Comparison of ENCODE assay signal across 1 cellular context in the genomic region with DNA sequence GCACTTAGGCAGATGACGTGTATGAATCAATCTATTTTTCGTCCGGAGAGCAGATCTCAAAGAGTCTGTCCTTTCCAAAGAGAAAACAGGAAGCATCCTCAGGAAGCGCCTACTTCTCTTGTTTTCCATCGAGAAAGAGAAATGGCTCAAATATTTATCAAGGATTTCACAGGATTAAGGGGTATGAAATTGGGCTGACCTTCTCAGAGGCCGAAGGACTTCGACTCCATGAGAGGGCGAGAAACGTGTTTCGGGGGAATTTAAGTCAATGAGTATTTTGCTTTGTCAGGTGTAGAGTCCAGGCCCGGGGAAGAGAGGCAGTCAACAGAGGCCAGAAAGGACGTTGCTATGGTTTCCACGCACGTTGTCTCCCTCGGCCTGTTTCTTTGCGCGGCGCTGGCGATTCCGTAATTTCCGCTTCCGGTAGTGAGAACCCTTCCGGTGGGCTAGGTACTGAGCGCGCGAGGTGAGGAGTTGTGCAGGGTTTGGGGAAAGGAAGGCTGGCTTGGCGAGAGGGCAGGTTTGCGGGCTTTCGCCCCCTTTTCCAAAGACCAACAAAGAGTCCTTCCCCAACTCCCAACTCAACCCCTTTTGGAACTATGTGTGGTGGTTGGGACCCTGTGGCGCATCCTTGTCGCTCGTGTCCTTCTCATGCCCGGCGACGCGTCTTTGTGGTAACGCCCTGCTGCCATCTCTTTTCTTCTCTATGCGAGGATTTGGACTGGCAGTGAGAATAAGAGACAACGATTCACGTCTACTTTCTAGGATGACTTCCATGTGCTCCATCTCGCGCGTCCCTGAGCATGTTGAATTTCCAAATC.
A peak's percentile ranks its signal among the peaks of the same experiment; 100 is the strongest.
TF ChIP-seq lines count a peak whose summit lies in the region.

A gene (plus strand): TSS at position 429 of the 821 bp plus-strand sequence. CDS start 506 bp downstream, outside the sequence.

TF ChIP-seq in K562, 482 proteins besides CTCF, POLR2A, EP300 and RAD21 (continued from another document and continues in another):
- TF ChIP-seq, protein P1, sequence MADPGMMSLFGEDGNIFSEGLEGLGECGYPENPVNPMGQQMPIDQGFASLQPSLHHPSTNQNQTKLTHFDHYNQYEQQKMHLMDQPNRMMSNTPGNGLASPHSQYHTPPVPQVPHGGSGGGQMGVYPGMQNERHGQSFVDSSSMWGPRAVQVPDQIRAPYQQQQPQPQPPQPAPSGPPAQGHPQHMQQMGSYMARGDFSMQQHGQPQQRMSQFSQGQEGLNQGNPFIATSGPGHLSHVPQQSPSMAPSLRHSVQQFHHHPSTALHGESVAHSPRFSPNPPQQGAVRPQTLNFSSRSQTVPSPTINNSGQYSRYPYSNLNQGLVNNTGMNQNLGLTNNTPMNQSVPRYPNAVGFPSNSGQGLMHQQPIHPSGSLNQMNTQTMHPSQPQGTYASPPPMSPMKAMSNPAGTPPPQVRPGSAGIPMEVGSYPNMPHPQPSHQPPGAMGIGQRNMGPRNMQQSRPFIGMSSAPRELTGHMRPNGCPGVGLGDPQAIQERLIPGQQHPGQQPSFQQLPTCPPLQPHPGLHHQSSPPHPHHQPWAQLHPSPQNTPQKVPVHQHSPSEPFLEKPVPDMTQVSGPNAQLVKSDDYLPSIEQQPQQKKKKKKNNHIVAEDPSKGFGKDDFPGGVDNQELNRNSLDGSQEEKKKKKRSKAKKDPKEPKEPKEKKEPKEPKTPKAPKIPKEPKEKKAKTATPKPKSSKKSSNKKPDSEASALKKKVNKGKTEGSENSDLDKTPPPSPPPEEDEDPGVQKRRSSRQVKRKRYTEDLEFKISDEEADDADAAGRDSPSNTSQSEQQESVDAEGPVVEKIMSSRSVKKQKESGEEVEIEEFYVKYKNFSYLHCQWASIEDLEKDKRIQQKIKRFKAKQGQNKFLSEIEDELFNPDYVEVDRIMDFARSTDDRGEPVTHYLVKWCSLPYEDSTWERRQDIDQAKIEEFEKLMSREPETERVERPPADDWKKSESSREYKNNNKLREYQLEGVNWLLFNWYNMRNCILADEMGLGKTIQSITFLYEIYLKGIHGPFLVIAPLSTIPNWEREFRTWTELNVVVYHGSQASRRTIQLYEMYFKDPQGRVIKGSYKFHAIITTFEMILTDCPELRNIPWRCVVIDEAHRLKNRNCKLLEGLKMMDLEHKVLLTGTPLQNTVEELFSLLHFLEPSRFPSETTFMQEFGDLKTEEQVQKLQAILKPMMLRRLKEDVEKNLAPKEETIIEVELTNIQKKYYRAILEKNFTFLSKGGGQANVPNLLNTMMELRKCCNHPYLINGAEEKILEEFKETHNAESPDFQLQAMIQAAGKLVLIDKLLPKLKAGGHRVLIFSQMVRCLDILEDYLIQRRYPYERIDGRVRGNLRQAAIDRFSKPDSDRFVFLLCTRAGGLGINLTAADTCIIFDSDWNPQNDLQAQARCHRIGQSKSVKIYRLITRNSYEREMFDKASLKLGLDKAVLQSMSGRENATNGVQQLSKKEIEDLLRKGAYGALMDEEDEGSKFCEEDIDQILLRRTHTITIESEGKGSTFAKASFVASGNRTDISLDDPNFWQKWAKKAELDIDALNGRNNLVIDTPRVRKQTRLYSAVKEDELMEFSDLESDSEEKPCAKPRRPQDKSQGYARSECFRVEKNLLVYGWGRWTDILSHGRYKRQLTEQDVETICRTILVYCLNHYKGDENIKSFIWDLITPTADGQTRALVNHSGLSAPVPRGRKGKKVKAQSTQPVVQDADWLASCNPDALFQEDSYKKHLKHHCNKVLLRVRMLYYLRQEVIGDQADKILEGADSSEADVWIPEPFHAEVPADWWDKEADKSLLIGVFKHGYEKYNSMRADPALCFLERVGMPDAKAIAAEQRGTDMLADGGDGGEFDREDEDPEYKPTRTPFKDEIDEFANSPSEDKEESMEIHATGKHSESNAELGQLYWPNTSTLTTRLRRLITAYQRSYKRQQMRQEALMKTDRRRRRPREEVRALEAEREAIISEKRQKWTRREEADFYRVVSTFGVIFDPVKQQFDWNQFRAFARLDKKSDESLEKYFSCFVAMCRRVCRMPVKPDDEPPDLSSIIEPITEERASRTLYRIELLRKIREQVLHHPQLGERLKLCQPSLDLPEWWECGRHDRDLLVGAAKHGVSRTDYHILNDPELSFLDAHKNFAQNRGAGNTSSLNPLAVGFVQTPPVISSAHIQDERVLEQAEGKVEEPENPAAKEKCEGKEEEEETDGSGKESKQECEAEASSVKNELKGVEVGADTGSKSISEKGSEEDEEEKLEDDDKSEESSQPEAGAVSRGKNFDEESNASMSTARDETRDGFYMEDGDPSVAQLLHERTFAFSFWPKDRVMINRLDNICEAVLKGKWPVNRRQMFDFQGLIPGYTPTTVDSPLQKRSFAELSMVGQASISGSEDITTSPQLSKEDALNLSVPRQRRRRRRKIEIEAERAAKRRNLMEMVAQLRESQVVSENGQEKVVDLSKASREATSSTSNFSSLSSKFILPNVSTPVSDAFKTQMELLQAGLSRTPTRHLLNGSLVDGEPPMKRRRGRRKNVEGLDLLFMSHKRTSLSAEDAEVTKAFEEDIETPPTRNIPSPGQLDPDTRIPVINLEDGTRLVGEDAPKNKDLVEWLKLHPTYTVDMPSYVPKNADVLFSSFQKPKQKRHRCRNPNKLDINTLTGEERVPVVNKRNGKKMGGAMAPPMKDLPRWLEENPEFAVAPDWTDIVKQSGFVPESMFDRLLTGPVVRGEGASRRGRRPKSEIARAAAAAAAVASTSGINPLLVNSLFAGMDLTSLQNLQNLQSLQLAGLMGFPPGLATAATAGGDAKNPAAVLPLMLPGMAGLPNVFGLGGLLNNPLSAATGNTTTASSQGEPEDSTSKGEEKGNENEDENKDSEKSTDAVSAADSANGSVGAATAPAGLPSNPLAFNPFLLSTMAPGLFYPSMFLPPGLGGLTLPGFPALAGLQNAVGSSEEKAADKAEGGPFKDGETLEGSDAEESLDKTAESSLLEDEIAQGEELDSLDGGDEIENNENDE (IDR thresholded peaks at IDR 0.05; ENCODE audit: low read depth, low read length): no peak
- TF ChIP-seq XRCC5 (IDR thresholded peaks at IDR 0.05; ENCODE audit: low read depth, low read length): no peak
- TF ChIP-seq, protein P2, sequence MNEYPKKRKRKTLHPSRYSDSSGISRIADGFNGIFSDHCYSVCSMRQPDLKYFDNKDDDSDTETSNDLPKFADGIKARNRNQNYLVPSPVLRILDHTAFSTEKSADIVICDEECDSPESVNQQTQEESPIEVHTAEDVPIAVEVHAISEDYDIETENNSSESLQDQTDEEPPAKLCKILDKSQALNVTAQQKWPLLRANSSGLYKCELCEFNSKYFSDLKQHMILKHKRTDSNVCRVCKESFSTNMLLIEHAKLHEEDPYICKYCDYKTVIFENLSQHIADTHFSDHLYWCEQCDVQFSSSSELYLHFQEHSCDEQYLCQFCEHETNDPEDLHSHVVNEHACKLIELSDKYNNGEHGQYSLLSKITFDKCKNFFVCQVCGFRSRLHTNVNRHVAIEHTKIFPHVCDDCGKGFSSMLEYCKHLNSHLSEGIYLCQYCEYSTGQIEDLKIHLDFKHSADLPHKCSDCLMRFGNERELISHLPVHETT (CRISPR knock-in tag; conservative IDR thresholded peaks at IDR 0.05 in 1 of 2, IDR thresholded peaks at IDR 0.05 in 1 of 2): peak in 1 of 2 experiments; percentile 64; a peak in 1 of 4 replicates
- TF ChIP-seq, protein P3, sequence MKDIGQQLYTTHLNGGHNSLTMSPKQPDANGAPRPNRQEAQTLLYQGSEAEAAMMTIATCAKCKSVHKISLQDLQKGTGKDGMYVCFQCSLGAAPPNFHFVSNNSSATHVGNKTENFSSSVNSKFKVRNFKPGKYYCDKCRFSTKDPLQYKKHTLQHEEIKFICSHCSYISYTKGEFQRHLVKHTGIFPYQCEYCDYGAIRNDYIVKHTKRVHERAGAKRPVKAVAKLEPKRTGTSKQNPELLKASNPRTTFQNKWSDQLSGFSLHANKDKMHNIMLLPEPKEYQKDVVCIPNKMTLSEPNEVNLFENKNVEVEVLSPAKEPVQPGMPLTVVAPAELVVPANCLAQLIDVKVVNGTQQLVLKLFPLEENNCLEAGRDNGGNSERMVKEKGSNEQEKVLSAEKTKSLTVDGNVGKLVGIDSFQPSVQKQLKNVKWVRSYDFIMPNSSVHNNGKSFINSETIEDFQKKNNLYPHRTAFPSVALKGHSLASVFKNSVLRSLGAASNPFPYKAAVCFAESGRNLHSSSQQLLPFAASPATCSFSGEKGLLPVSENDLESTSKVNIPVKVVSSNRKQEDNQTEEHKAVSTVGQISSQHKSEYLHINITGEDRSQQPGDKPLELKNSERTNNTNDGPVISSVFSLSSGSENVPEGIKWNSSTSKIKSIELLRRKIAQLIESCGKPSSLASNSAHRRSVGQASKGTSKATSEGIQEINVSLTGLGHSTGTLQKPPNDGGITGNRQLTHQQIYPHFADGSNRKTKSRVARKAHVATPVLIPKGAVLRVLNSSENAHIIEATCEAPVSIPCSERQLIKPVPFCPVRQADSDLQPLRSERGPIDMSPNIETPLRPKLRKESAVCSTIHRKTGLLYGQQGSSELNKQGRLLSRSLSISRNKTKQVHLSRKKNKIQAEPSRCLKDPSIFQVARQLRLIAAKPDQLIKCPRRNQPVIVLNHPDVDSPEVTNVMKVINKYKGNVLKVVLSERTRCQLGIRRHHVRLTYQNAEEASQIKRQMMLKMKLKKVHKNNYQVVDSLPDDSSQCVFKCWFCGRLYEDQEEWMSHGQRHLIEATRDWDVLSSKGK (CRISPR knock-in tag; IDR thresholded peaks at IDR 0.05): no peak
- TF ChIP-seq IFI16 (CRISPR knock-in tag; IDR thresholded peaks at IDR 0.05): no peak
- TF ChIP-seq PML (IDR thresholded peaks at IDR 0.05; ENCODE audit: low read length): peak; percentile 89
- peak; percentile 90 for TF ChIP-seq SIN3B (IDR thresholded peaks at IDR 0.05; ENCODE audit: low read depth)
- no peak for TF ChIP-seq MEF2A (IDR thresholded peaks at IDR 0.05; ENCODE audit: control insufficient read depth, low read depth, low read length)
- TF ChIP-seq, protein P4, sequence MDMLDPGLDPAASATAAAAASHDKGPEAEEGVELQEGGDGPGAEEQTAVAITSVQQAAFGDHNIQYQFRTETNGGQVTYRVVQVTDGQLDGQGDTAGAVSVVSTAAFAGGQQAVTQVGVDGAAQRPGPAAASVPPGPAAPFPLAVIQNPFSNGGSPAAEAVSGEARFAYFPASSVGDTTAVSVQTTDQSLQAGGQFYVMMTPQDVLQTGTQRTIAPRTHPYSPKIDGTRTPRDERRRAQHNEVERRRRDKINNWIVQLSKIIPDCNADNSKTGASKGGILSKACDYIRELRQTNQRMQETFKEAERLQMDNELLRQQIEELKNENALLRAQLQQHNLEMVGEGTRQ (CRISPR knock-in tag; IDR thresholded peaks at IDR 0.05): no peak
- TF ChIP-seq SMAD4 (CRISPR knock-in tag; conservative IDR thresholded peaks at IDR 0.05): 0 out of 2 replicates have a peak, but pooled peaks have one; percentile 25
- TF ChIP-seq MCM3 (IDR thresholded peaks at IDR 0.05): no peak
- TF ChIP-seq TAF1 (IDR thresholded peaks at IDR 0.05; ENCODE audit: control insufficient read depth, extremely low read depth, insufficient read depth, low read length, severe bottlenecking): peak; percentile 93
- TF ChIP-seq, protein P5, sequence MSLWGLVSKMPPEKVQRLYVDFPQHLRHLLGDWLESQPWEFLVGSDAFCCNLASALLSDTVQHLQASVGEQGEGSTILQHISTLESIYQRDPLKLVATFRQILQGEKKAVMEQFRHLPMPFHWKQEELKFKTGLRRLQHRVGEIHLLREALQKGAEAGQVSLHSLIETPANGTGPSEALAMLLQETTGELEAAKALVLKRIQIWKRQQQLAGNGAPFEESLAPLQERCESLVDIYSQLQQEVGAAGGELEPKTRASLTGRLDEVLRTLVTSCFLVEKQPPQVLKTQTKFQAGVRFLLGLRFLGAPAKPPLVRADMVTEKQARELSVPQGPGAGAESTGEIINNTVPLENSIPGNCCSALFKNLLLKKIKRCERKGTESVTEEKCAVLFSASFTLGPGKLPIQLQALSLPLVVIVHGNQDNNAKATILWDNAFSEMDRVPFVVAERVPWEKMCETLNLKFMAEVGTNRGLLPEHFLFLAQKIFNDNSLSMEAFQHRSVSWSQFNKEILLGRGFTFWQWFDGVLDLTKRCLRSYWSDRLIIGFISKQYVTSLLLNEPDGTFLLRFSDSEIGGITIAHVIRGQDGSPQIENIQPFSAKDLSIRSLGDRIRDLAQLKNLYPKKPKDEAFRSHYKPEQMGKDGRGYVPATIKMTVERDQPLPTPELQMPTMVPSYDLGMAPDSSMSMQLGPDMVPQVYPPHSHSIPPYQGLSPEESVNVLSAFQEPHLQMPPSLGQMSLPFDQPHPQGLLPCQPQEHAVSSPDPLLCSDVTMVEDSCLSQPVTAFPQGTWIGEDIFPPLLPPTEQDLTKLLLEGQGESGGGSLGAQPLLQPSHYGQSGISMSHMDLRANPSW (CRISPR knock-in tag; IDR thresholded peaks at IDR 0.05): peak; percentile 81; the same call in 1 of the 2 replicates
- TF ChIP-seq, protein P6, sequence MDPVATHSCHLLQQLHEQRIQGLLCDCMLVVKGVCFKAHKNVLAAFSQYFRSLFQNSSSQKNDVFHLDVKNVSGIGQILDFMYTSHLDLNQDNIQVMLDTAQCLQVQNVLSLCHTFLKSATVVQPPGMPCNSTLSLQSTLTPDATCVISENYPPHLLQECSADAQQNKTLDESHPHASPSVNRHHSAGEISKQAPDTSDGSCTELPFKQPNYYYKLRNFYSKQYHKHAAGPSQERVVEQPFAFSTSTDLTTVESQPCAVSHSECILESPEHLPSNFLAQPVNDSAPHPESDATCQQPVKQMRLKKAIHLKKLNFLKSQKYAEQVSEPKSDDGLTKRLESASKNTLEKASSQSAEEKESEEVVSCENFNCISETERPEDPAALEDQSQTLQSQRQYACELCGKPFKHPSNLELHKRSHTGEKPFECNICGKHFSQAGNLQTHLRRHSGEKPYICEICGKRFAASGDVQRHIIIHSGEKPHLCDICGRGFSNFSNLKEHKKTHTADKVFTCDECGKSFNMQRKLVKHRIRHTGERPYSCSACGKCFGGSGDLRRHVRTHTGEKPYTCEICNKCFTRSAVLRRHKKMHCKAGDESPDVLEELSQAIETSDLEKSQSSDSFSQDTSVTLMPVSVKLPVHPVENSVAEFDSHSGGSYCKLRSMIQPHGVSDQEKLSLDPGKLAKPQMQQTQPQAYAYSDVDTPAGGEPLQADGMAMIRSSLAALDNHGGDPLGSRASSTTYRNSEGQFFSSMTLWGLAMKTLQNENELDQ (CRISPR knock-in tag; IDR thresholded peaks at IDR 0.05; ENCODE audit: borderline replicate concordance): no peak
- TF ChIP-seq ZFP36 (IDR thresholded peaks at IDR 0.05; ENCODE audit: low read depth, low read length, partially characterized antibody): no peak
- TF ChIP-seq ZNF143 (CRISPR knock-in tag; IDR thresholded peaks at IDR 0.05): no peak
- TF ChIP-seq, protein P7, sequence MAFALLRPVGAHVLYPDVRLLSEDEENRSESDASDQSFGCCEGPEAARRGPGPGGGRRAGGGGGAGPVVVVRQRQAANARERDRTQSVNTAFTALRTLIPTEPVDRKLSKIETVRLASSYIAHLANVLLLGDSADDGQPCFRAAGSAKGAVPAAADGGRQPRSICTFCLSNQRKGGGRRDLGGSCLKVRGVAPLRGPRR (CRISPR knock-in tag; IDR thresholded peaks at IDR 0.05): no peak
- peak in 1 of 2 experiments; percentile 83; a peak in 2 of 4 replicates for TF ChIP-seq FOXA3 (CRISPR knock-in tag; conservative IDR thresholded peaks at IDR 0.05 in 1 of 2, IDR thresholded peaks at IDR 0.05 in 1 of 2)
- TF ChIP-seq GABPB1 (CRISPR knock-in tag; IDR thresholded peaks at IDR 0.05): peak; percentile 97
- peak in 1 of 2 experiments; percentile 37; a peak in 1 of 4 replicates for TF ChIP-seq TBL1XR1 (IDR thresholded peaks at IDR 0.05; ENCODE audit: low read length in 2 of 2)
- no peak for TF ChIP-seq CBFB (CRISPR knock-in tag; IDR thresholded peaks at IDR 0.05)
- no peak for TF ChIP-seq KLF6 (CRISPR knock-in tag; IDR thresholded peaks at IDR 0.05; ENCODE audit: borderline replicate concordance)
- TF ChIP-seq, protein P8, sequence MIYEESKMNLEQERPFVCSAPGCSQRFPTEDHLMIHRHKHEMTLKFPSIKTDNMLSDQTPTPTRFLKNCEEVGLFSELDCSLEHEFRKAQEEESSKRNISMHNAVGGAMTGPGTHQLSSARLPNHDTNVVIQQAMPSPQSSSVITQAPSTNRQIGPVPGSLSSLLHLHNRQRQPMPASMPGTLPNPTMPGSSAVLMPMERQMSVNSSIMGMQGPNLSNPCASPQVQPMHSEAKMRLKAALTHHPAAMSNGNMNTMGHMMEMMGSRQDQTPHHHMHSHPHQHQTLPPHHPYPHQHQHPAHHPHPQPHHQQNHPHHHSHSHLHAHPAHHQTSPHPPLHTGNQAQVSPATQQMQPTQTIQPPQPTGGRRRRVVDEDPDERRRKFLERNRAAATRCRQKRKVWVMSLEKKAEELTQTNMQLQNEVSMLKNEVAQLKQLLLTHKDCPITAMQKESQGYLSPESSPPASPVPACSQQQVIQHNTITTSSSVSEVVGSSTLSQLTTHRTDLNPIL (CRISPR knock-in tag; IDR thresholded peaks at IDR 0.05): no peak
